ENCODE assay signal across 19 cellular contexts in genomic region chr16:28195859-28196258, GRCh38. TPM values are rescaled to one million over a fixed set of nuclear protein-coding genes. Genes with fewer than 3 reads are reported as not detected.
DNase-seq lines count a peak whose midpoint lies in the region; ATAC-seq lines count a peak whose summit lies in the region.
"Had no signal": no experiment of that assay in that cellular context is flagged by ENCODE, and none has a peak within 500 bp of the region (broad histone marks: within the 10 kb centered on the region; RNA-seq: fewer than 3 reads in every experiment).

No MANE protein-coding gene starts in this region.

- no peaks in the 10 kb centered on the region for H3K27me3 Mint-ChIP-seq in stimulated activated naive CD8-positive, alpha-beta T cell treated with anti-CD3 and anti-CD28 coated beads, Interleukin-15, Interleukin-2, amounts not matched to agents 100 ng/mL and 50 ng/mL, for 24 hours
- H3K27me3 Mint-ChIP-seq in activated CD4-positive, alpha-beta memory T cell treated with anti-CD3 and anti-CD28 coated beads for 36 hours = no peaks in the 10 kb centered on the region
- H3K27me3 Mint-ChIP-seq in memory B cell = no peaks in the 10 kb centered on the region

- H3K27ac Mint-ChIP-seq in stimulated activated naive CD8-positive, alpha-beta T cell treated with anti-CD3 and anti-CD28 coated beads, Interleukin-15, Interleukin-2, amounts not matched to agents 100 ng/mL and 50 ng/mL, for 24 hours = peak overlapping the region; percentile 90
- H3K27ac Mint-ChIP-seq in activated CD4-positive, alpha-beta memory T cell treated with anti-CD3 and anti-CD28 coated beads for 36 hours = peak overlapping the region; percentile 98
- H3K27ac Mint-ChIP-seq in memory B cell = peak overlapping the region; percentile 96

- H3K4me1 Mint-ChIP-seq in stimulated activated naive CD8-positive, alpha-beta T cell treated with anti-CD3 and anti-CD28 coated beads, Interleukin-15, Interleukin-2, amounts not matched to agents 100 ng/mL and 50 ng/mL, for 24 hours (ENCODE audit: low read depth) = peaks cover 74% of the 10 kb centered on the region
- H3K4me1 Mint-ChIP-seq in activated CD4-positive, alpha-beta memory T cell treated with anti-CD3 and anti-CD28 coated beads for 36 hours (ENCODE audit: low read depth) = peaks cover 74% of the 10 kb centered on the region
- peaks cover 44% of the 10 kb centered on the region for H3K4me1 Mint-ChIP-seq in memory B cell

- no peak for DNase-seq in stimulated activated naive CD8-positive, alpha-beta T cell treated with anti-CD3 and anti-CD28 coated beads, Interleukin-15, Interleukin-2, amounts not matched to agents 100 U/mL and 50 U/mL, for 24 hours
- DNase-seq in activated CD4-positive, alpha-beta memory T cell treated with anti-CD3 and anti-CD28 coated beads for 36 hours = no peak
- DNase-seq in memory B cell (ENCODE audit: low spot score in 2 of 2) (no peak), NCI-H2171 (lab: John Stamatoyannopoulos, UW) (no peak), NCI-H748 (lab: John Stamatoyannopoulos, UW; ENCODE audit: unreplicated experiment) (no peak)
- DNase-seq in stimulated activated CD4-positive, alpha-beta T cell treated with anti-CD3 and anti-CD28 coated beads, Interleukin-4, amount 100 ng/mL, for 4 hours = no peak
- DNase-seq: activated CD4-positive, alpha-beta T cell treated with anti-CD3 and anti-CD28 coated beads for 48 hours; foreskin keratinocyte; hypothalamus; kidney glomerular epithelial cell; midbrain; NCI-H1436 treated with DMSO at 0.1 percent for 48 hours; NCI-H510A; occipital lobe; SHP77 treated with DMSO at 0.1 percent for 48 hours; sigmoid colon; stimulated activated CD4-positive, alpha-beta T cell treated with anti-CD3 and anti-CD28 coated beads, Interleukin-1b, Interleukin-23, amount 100 ng/mL, for 48 hours; T-helper 9 cell had no signal

- H3K4me3 Mint-ChIP-seq in stimulated activated naive CD8-positive, alpha-beta T cell treated with anti-CD3 and anti-CD28 coated beads, Interleukin-15, Interleukin-2, amounts not matched to agents 100 ng/mL and 50 ng/mL, for 24 hours = no peak overlapping the region
- H3K4me3 Mint-ChIP-seq in activated CD4-positive, alpha-beta memory T cell treated with anti-CD3 and anti-CD28 coated beads for 36 hours = no peak overlapping the region
- H3K4me3 Mint-ChIP-seq in memory B cell = no peak overlapping the region

- POLR2A ChIA-PET in activated CD4-positive, alpha-beta memory T cell treated with anti-CD3 and anti-CD28 coated beads for 36 hours (lab: Charles Lee) = interaction anchor here (4.7 kb wide), 1 partner anchor 14 kb away, joined by 35 read pairs; no protein-coding TSS in a partner anchor

- intact Hi-C loops in activated CD4-positive, alpha-beta memory T cell treated with anti-CD3 and anti-CD28 coated beads for 36 hours (cut with micrococcal nuclease) = loop anchor here (2.0 kb wide), 1 partner anchor 15 kb away; no protein-coding TSS in a partner anchor

- peaks cover 54% of the 10 kb centered on the region for H3K36me3 Mint-ChIP-seq in stimulated activated naive CD8-positive, alpha-beta T cell treated with anti-CD3 and anti-CD28 coated beads, Interleukin-15, Interleukin-2, amounts not matched to agents 100 ng/mL and 50 ng/mL, for 24 hours (ENCODE audit: low read depth)
- H3K36me3 Mint-ChIP-seq in activated CD4-positive, alpha-beta memory T cell treated with anti-CD3 and anti-CD28 coated beads for 36 hours = peaks cover 32% of the 10 kb centered on the region
- peaks cover 21% of the 10 kb centered on the region for H3K36me3 Mint-ChIP-seq in memory B cell

- no peaks in the 10 kb centered on the region for H3K9me3 Mint-ChIP-seq in stimulated activated naive CD8-positive, alpha-beta T cell treated with anti-CD3 and anti-CD28 coated beads, Interleukin-15, Interleukin-2, amounts not matched to agents 100 ng/mL and 50 ng/mL, for 24 hours
- H3K9me3 Mint-ChIP-seq in activated CD4-positive, alpha-beta memory T cell treated with anti-CD3 and anti-CD28 coated beads for 36 hours = no peaks in the 10 kb centered on the region
- H3K9me3 Mint-ChIP-seq in memory B cell = no peaks in the 10 kb centered on the region

- CTCF ChIA-PET in activated CD4-positive, alpha-beta memory T cell treated with anti-CD3 and anti-CD28 coated beads for 36 hours (lab: Charles Lee) = interaction anchor here (1.1 to 4.2 kb wide), 2 partner anchors 14 to 55 kb away, joined by 3 to 28 read pairs; no protein-coding TSS in a partner anchor

- no peak for ATAC-seq in stimulated activated naive CD8-positive, alpha-beta T cell treated with anti-CD3 and anti-CD28 coated beads, Interleukin-15, Interleukin-2, amounts not matched to agents 100 U/mL and 50 U/mL, for 24 hours
- ATAC-seq in memory B cell (ENCODE audit: low read depth) = no peak
- ATAC-seq: foreskin keratinocyte had no signal

RNA-seq across cellular contexts. Expression of gene XPO6, which starts 15.9 kb away (rescaled TPM):
- total RNA-seq in activated CD4-positive, alpha-beta memory T cell treated with anti-CD3 and anti-CD28 coated beads for 36 hours = 100 to 1,000 TPM; 201 to 214 TPM
